10 cellular contexts compared by ENCODE assay signal in genomic region chr2:120825370-120826259, GRCh38.
A peak's percentile ranks its signal among the peaks of the same experiment; 100 is the strongest.
DNase-seq lines count a peak whose midpoint lies in the region; ATAC-seq and TF ChIP-seq lines count a peak whose summit lies in the region.
"Had no signal": no experiment of that assay in that cellular context is flagged by ENCODE, and none has a peak within 500 bp of the region (broad histone marks: within the 10 kb centered on the region; RNA-seq: fewer than 3 reads in every experiment).

No MANE protein-coding gene starts in this region.

- no peak for ATAC-seq in GM18868 (IDR thresholded peaks at IDR 0.05; ENCODE audit: unreplicated experiment)

- H3K4me1 ChIP-seq in left ventricle myocardium inferior (peaks cover 23% of the 10 kb centered on the region), sigmoid colon (peaks cover 0 to 60% (median 44%) of the 10 kb centered on the region in 4 donors)

- peaks cover 23% of the 10 kb centered on the region for H3K27me3 ChIP-seq in left ventricle myocardium inferior (ENCODE audit: low read depth)
- no peaks in the 10 kb centered on the region for H3K27me3 ChIP-seq in sigmoid colon

- TF ChIP-seq EP300 in sigmoid colon (IDR thresholded peaks at IDR 0.05) = no peak

- H3K27ac Mint-ChIP-seq in HFFc6 = peak overlapping the region; percentile 69
- no peak overlapping the region for H3K27ac Mint-ChIP-seq in nephron progenitor cell
- H3K27ac Mint-ChIP-seq: naive B cell had no signal

- H3K4me3 ChIP-seq in WI38 (ENCODE audit: low read depth, low read length) (0 out of 2 replicates have a peak overlapping the region, but pooled peaks have one; percentile 15), left ventricle myocardium inferior (no peak overlapping the region), sigmoid colon (no peak overlapping the region)

- H3K9me3 Mint-ChIP-seq in HFFc6 (no peaks in the 10 kb centered on the region), nephron progenitor cell (no peaks in the 10 kb centered on the region)
- H3K9me3 Mint-ChIP-seq: naive B cell had no signal

- peak; percentile 48 for DNase-seq in HFFc6
- DNase-seq in left ventricle myocardium inferior = peak; percentile 68
- peak; percentile 90 for DNase-seq in sigmoid colon
- DNase-seq in amniotic stem cell (lab: John Stamatoyannopoulos, UW) = no peak
- no peak for DNase-seq in stimulated activated CD4-positive, alpha-beta T cell treated with anti-CD3 and anti-CD28 coated beads, Interleukin-4, amount 100 ng/mL, for 1 hour
- no peak for DNase-seq in nephron progenitor cell
- DNase-seq: naive B cell; stimulated activated naive CD4-positive, alpha-beta T cell treated with Interleukin-2 at 50 U/mL for 16 hours had no signal

- H3K36me3 ChIP-seq in left ventricle myocardium inferior = no peaks in the 10 kb centered on the region
- H3K36me3 ChIP-seq in sigmoid colon = no peaks in the 10 kb centered on the region

- no peaks in the 10 kb centered on the region; the same call in 1 of the 2 replicates for H3K27me3 Mint-ChIP-seq in HFFc6 (ENCODE audit: insufficient read depth)
- peaks cover 19% of the 10 kb centered on the region for H3K27me3 Mint-ChIP-seq in nephron progenitor cell (ENCODE audit: low read depth, poor library complexity)
- H3K27me3 Mint-ChIP-seq: naive B cell had no signal

- 41 to 58% methylated on average over 13 of the region's 13 CpGs for WGBS in sigmoid colon, 2 donors

- H3K4me3 Mint-ChIP-seq in HFFc6 (no peak overlapping the region; the same call in 1 of the 2 replicates), nephron progenitor cell (no peak overlapping the region)
- H3K4me3 Mint-ChIP-seq: naive B cell had no signal

- no peaks in the 10 kb centered on the region for H3K9me3 ChIP-seq in left ventricle myocardium inferior (replicated peaks)
- no peaks in the 10 kb centered on the region for H3K9me3 ChIP-seq in sigmoid colon

- intact Hi-C loops in left ventricle myocardium inferior (cut with micrococcal nuclease) = no loop called here
- intact Hi-C loops in sigmoid colon (cut with DNase I) = loop anchor here (1.0 to 10.0 kb wide), 5 partner anchors 42 to 1461 kb away; partner anchors contain the start of genes C2orf76 and DBI

- peaks cover 53% of the 10 kb centered on the region for H3K4me1 Mint-ChIP-seq in HFFc6 (ENCODE audit: low read depth)
- H3K4me1 Mint-ChIP-seq in nephron progenitor cell = peaks cover 67% of the 10 kb centered on the region

- no peak for TF ChIP-seq CTCF in HFFc6 (IDR thresholded peaks at IDR 0.05)
- TF ChIP-seq CTCF in WI38 (IDR thresholded peaks at IDR 0.05; ENCODE audit: low read depth, low read length) = no peak
- no peak for TF ChIP-seq CTCF in left ventricle myocardium inferior (IDR thresholded peaks at IDR 0.05; ENCODE audit: borderline replicate concordance)
- no peak for TF ChIP-seq CTCF in sigmoid colon (IDR thresholded peaks at IDR 0.05)
- no peak for TF ChIP-seq CTCF in nephron progenitor cell (IDR thresholded peaks at IDR 0.05)

- H3K27ac ChIP-seq in left ventricle myocardium inferior (replicated peaks) (no peak overlapping the region), sigmoid colon (peak overlapping the region; percentile 56 to 83 (median 79))

- TF ChIP-seq POLR2A in sigmoid colon (IDR thresholded peaks at IDR 0.05) = no peak

- H3K36me3 Mint-ChIP-seq in HFFc6 (ENCODE audit: low read depth) = peaks cover 17% of the 10 kb centered on the region; the same call in 1 of the 2 replicates
- no peaks in the 10 kb centered on the region for H3K36me3 Mint-ChIP-seq in nephron progenitor cell (ENCODE audit: low read depth)
- H3K36me3 Mint-ChIP-seq: naive B cell had no signal

Comparison
In these comparisons a context has a peak if more than half of its experiments do, and no peak if none do; other contexts are left out.
1. DNase-seq: peak in HFFc6 (single experiment), left ventricle myocardium inferior (single experiment) and sigmoid colon (single experiment); none in amniotic stem cell (single experiment), stimulated activated CD4-positive, alpha-beta T cell treated with anti-CD3 and anti-CD28 coated beads, Interleukin-4, amount 100 ng/mL, for 1 hour (single experiment) and nephron progenitor cell (single experiment).